In genomic region chrX:45719751-45720501, GRCh38 we compare ENCODE assay signal across 19 cellular contexts.
DNase-seq lines count a peak whose midpoint lies in the region; ATAC-seq and TF ChIP-seq lines count a peak whose summit lies in the region.
"Had no signal": no experiment of that assay in that cellular context is flagged by ENCODE, and none has a peak within 500 bp of the region (broad histone marks: within the 10 kb centered on the region; RNA-seq: fewer than 3 reads in every experiment).

No MANE protein-coding gene starts in this region.

- H3K9me3 ChIP-seq in trophoblast cell (ENCODE audit: insufficient read depth, low read depth, low read length), result no peaks in the 10 kb centered on the region
- H3K9me3 ChIP-seq: colonic mucosa, HAP-1, tibial nerve had no signal

- no peaks in the 10 kb centered on the region for H3K4me1 ChIP-seq in trophoblast cell (ENCODE audit: control insufficient read depth in 1 of 2, insufficient read depth in 2 of 2, low read length in 2 of 2)
- H3K4me1 ChIP-seq: colonic mucosa, HAP-1 had no signal

- H4K8ac ChIP-seq in trophoblast cell (ENCODE audit: low read depth, low read length), result no peak overlapping the region

- H2AK5ac ChIP-seq in trophoblast cell (ENCODE audit: low read length), result no peak overlapping the region

- H3K18ac ChIP-seq in trophoblast cell (ENCODE audit: low read length), result no peak overlapping the region

- H2AFZ ChIP-seq in trophoblast cell (ENCODE audit: insufficient read depth, low read length, poor library complexity), result no peak overlapping the region

- H3K4me3 ChIP-seq in trophoblast cell (ENCODE audit: low read depth, low read length), result no peak overlapping the region
- H3K4me3 ChIP-seq: colonic mucosa, HAP-1, tibial nerve had no signal

- no peak overlapping the region for H2BK120ac ChIP-seq in trophoblast cell (ENCODE audit: insufficient read depth, low read length, poor library complexity)

- no CpG with 5 or more reads among the region's 4 CpGs for WGBS in trophoblast cell (ENCODE audit: extremely low coverage, insufficient coverage, insufficient read length)

- no peak overlapping the region for H3K14ac ChIP-seq in trophoblast cell (ENCODE audit: low read length)

- no peaks in the 10 kb centered on the region for H3K79me1 ChIP-seq in trophoblast cell (ENCODE audit: low read length)

- no peaks in the 10 kb centered on the region for H3K36me3 ChIP-seq in trophoblast cell (ENCODE audit: control insufficient read depth in 1 of 2, insufficient read depth in 2 of 2, low read length in 2 of 2)
- H3K36me3 ChIP-seq: colonic mucosa, HAP-1, tibial nerve had no signal

- no peak overlapping the region for H3K9ac ChIP-seq in trophoblast cell (ENCODE audit: low read length)

- H4K91ac ChIP-seq in trophoblast cell (ENCODE audit: low read depth, low read length), result no peak overlapping the region

- no peak overlapping the region for H4K12ac ChIP-seq in trophoblast cell (ENCODE audit: low read depth, low read length)

- H3K27ac ChIP-seq in epithelial cell of prostate (peak overlapping the region; percentile 33), trophoblast cell (ENCODE audit: low read depth, low read length) (no peak overlapping the region)
- H3K27ac ChIP-seq: colonic mucosa, tibial nerve had no signal

- H3K4ac ChIP-seq in trophoblast cell (ENCODE audit: low read depth, low read length), result no peak overlapping the region

- no peak overlapping the region for H2BK12ac ChIP-seq in trophoblast cell (ENCODE audit: low read length)

- no peaks in the 10 kb centered on the region for H3K27me3 ChIP-seq in trophoblast cell (ENCODE audit: insufficient read depth, low read length)
- H3K27me3 ChIP-seq: colonic mucosa, tibial nerve had no signal

- no peaks in the 10 kb centered on the region for H3K79me2 ChIP-seq in trophoblast cell (ENCODE audit: control insufficient read depth, insufficient read depth, low read length, poor library complexity)

- no peak for ATAC-seq in GM19324 (IDR thresholded peaks at IDR 0.05; ENCODE audit: low FRiP score, unreplicated experiment)

- no peak overlapping the region for H2BK5ac ChIP-seq in trophoblast cell (ENCODE audit: low read depth, low read length, poor library complexity)

- no peak for TF ChIP-seq CTCF in GM13977 (IDR thresholded peaks at IDR 0.05; ENCODE audit: extremely low read depth, insufficient read depth, missing control alignments)

- DNase-seq in A172 (ENCODE audit: low spot score), result peak; percentile 35
- peak; percentile 14 for DNase-seq in EH (ENCODE audit: low read depth)
- DNase-seq in RPMI7951 (ENCODE audit: low read depth), result peak; percentile 32
- no peak for DNase-seq in epithelial cell of prostate (ENCODE audit: low read depth, low spot score)
- DNase-seq in trophoblast cell, result no peak
- DNase-seq in NCI-H748 (lab: John Stamatoyannopoulos, UW; ENCODE audit: unreplicated experiment), result no peak
- no peak for DNase-seq in GM13977 (ENCODE audit: low spot score)
- DNase-seq: activated CD4-positive, alpha-beta T cell treated with anti-CD3 and anti-CD28 coated beads for 48 hours; AML-193; colonic mucosa; DMS79; NCI-H1105 treated with DMSO at 0.1 percent for 48 hours; NCI-H2107; nucleus accumbens; small intestine; stimulated activated naive CD4-positive, alpha-beta T cell treated with Interleukin-2 at 50 U/mL for 16 hours had no signal

- in situ Hi-C loops in GM13977 (cut with MboI; ENCODE audit: low pct_unique_long_range_greater_than_20kb, low sequenced_read_pairs, unreplicated experiment), result no loop called here

- no peak overlapping the region for H3K4me2 ChIP-seq in trophoblast cell (ENCODE audit: low read length)

- no peak overlapping the region for H3K23ac ChIP-seq in trophoblast cell (ENCODE audit: low read length)

Comparison
In these comparisons a context has a peak if more than half of its experiments do, and no peak if none do; other contexts are left out.
1. DNase-seq: peak in A172 (single experiment), EH (single experiment) and RPMI7951 (single experiment); none in epithelial cell of prostate (single experiment), trophoblast cell (0 of 2), NCI-H748 (single experiment) and GM13977 (single experiment).